1 cellular context compared by ENCODE assay signal in genomic region chr2:10448646-10449480, GRCh38.
TF ChIP-seq lines count a peak whose summit lies in the region.

No MANE protein-coding gene starts in this region.

TF ChIP-seq in HepG2, 621 proteins besides CTCF, POLR2A, EP300 and RAD21 (continued from another document):
- TF ChIP-seq ZNF768 (CRISPR knock-in tag; IDR thresholded peaks at IDR 0.05): peak; percentile 90
- TF ChIP-seq ONECUT2 (CRISPR knock-in tag; IDR thresholded peaks at IDR 0.05): peak; percentile 76
- TF ChIP-seq GATAD2A (CRISPR knock-in tag; IDR thresholded peaks at IDR 0.05): peak; percentile 61
- TF ChIP-seq NFKB2 (CRISPR knock-in tag; IDR thresholded peaks at IDR 0.05; ENCODE audit: borderline replicate concordance): peak; percentile 100
- peak; percentile 79; the same call in 1 of the 2 replicates for TF ChIP-seq FOXM1 (CRISPR knock-in tag; IDR thresholded peaks at IDR 0.05)
- TF ChIP-seq NR2F2 (IDR thresholded peaks at IDR 0.05; ENCODE audit: borderline replicate concordance, low read depth): no peak
- 0 out of 2 replicates have a peak, but pooled peaks have one; percentile 81 for TF ChIP-seq GLMP (CRISPR knock-in tag; IDR thresholded peaks at IDR 0.05; ENCODE audit: borderline replicate concordance)
- TF ChIP-seq ZNF224 (CRISPR knock-in tag; IDR thresholded peaks at IDR 0.05): peak; percentile 99
- no peak for TF ChIP-seq GPBP1L1 (CRISPR knock-in tag; IDR thresholded peaks at IDR 0.05)
- peak; percentile 99 for TF ChIP-seq BATF2 (CRISPR knock-in tag; IDR thresholded peaks at IDR 0.05)
- peak; percentile 94 for TF ChIP-seq MYPOP (CRISPR knock-in tag; IDR thresholded peaks at IDR 0.05)
- TF ChIP-seq ZBTB34 (CRISPR knock-in tag; IDR thresholded peaks at IDR 0.05): peak; percentile 95
- TF ChIP-seq KLF16 (CRISPR knock-in tag; IDR thresholded peaks at IDR 0.05): peak; percentile 83 to 97; a peak in 3 of 4 replicates
- peak; percentile 81 for TF ChIP-seq ZNF205 (CRISPR knock-in tag; IDR thresholded peaks at IDR 0.05)
- peak; percentile 97; the same call in 1 of the 2 replicates for TF ChIP-seq IRF1 (CRISPR knock-in tag; IDR thresholded peaks at IDR 0.05; ENCODE audit: low read depth)
- TF ChIP-seq NKX3-1 (CRISPR knock-in tag; IDR thresholded peaks at IDR 0.05): peak; percentile 99
- TF ChIP-seq THAP11 (CRISPR knock-in tag; IDR thresholded peaks at IDR 0.05): peak; percentile 71
- TF ChIP-seq HNRNPH1 (optimal IDR thresholded peaks at IDR 0.05; ENCODE audit: low read depth, low read length): no peak
- peak; percentile 99 for TF ChIP-seq KLF11 (CRISPR knock-in tag; IDR thresholded peaks at IDR 0.05)
- TF ChIP-seq SKI (IDR thresholded peaks at IDR 0.05; ENCODE audit: partially characterized antibody): no peak
- no peak for TF ChIP-seq KAT2B (IDR thresholded peaks at IDR 0.05; ENCODE audit: borderline replicate concordance, low read depth, low read length)
- TF ChIP-seq TFDP2 (CRISPR knock-in tag; IDR thresholded peaks at IDR 0.05): peak; percentile 97
